In genomic region chr6:152096863-152097496, GRCh38 we compare ENCODE assay signal across 14 cellular contexts.
DNase-seq lines count a peak whose midpoint lies in the region; FAIRE-seq and TF ChIP-seq lines count a peak whose summit lies in the region.
"Had no signal": no experiment of that assay in that cellular context is flagged by ENCODE, and none has a peak within 500 bp of the region (broad histone marks: within the 10 kb centered on the region; RNA-seq: fewer than 3 reads in every experiment).

No MANE protein-coding gene starts in this region.

- H3K79me2 ChIP-seq in ACC112 (ENCODE audit: control insufficient read depth, insufficient read depth, low read length, unreplicated experiment) = no peaks in the 10 kb centered on the region
- no peaks in the 10 kb centered on the region for H3K79me2 ChIP-seq in OCI-LY7 (ENCODE audit: insufficient read depth, low read depth, low read length)

- no peak overlapping the region for H3K4me3 Mint-ChIP-seq in activated T-helper 2 cell treated with anti-CD3 and anti-CD28 coated beads, Interferon-gamma antibody, Interleukin-2, Interleukin-4, amounts not matched to agents 10 μg/mL and 5 μg/mL and 100 μg/mL, durations not matched to agents 14 hours and 24 hours and 36 hours (ENCODE audit: low read depth)
- H3K4me3 Mint-ChIP-seq: activated CD4-positive, alpha-beta T cell treated with anti-CD3 and anti-CD28 coated beads, Interleukin-2, amount 10 ng/mL, durations not matched to agents 7 days and 5 days had no signal

- H4K20me1 ChIP-seq in OCI-LY7 (ENCODE audit: insufficient read depth, low read length) = no peaks in the 10 kb centered on the region

- peaks cover 3% of the 10 kb centered on the region for H3K27me3 Mint-ChIP-seq in activated T-helper 2 cell treated with anti-CD3 and anti-CD28 coated beads, Interferon-gamma antibody, Interleukin-2, Interleukin-4, amounts not matched to agents 10 μg/mL and 5 μg/mL and 100 μg/mL, durations not matched to agents 14 hours and 24 hours and 36 hours (ENCODE audit: low read depth)
- H3K27me3 Mint-ChIP-seq: activated CD4-positive, alpha-beta T cell treated with anti-CD3 and anti-CD28 coated beads, Interleukin-2, amount 10 ng/mL, durations not matched to agents 7 days and 5 days had no signal

- H3K27ac ChIP-seq in ACC112 (ENCODE audit: low read depth, low read length) (peak overlapping the region; percentile 65), OCI-LY7 (ENCODE audit: low read depth, low read length, poor library complexity, severe bottlenecking) (no peak overlapping the region)
- H3K27ac ChIP-seq: BLaER1 treated with 17β-estradiol and CSF1 and Interleukin-3, amounts not matched to agents 10 nM and 100 nM; gastroesophageal sphincter; spleen had no signal

- POLR2A ChIA-PET in OCI-LY7 (lab: Charles Lee) = interaction anchor here (0.6 kb wide), 1 partner anchor 293 kb away, joined by 3 read pairs; no protein-coding TSS in a partner anchor

- peak; percentile 70 for FAIRE-seq in islet of Langerhans (lab: Jason Lieb, UNC)

- no peak for TF ChIP-seq CTCF in OCI-LY7 (conservative IDR thresholded peaks at IDR 0.05; ENCODE audit: low read length)

- intact Hi-C loops in activated T-helper 2 cell treated with anti-CD3 and anti-CD28 coated beads, Interferon-gamma antibody, Interleukin-2, Interleukin-4, amounts not matched to agents 10 μg/mL and 5 μg/mL and 100 μg/mL, durations not matched to agents 14 hours and 24 hours and 36 hours (cut with micrococcal nuclease) = no loop called here
- intact Hi-C loops in OCI-LY7 (cut with micrococcal nuclease; ENCODE audit: unreplicated experiment) = no loop called here

- peaks cover 3% of the 10 kb centered on the region for H3K4me1 Mint-ChIP-seq in activated T-helper 2 cell treated with anti-CD3 and anti-CD28 coated beads, Interferon-gamma antibody, Interleukin-2, Interleukin-4, amounts not matched to agents 10 μg/mL and 5 μg/mL and 100 μg/mL, durations not matched to agents 14 hours and 24 hours and 36 hours (ENCODE audit: low read depth)
- H3K4me1 Mint-ChIP-seq: activated CD4-positive, alpha-beta T cell treated with anti-CD3 and anti-CD28 coated beads, Interleukin-2, amount 10 ng/mL, durations not matched to agents 7 days and 5 days had no signal

- H3K4me1 ChIP-seq in ACC112 (ENCODE audit: control insufficient read depth, insufficient read depth, low read length, unreplicated experiment) (peaks cover 54% of the 10 kb centered on the region), OCI-LY7 (ENCODE audit: insufficient read depth, low read length, poor library complexity, severe bottlenecking) (no peaks in the 10 kb centered on the region)
- H3K4me1 ChIP-seq: gastroesophageal sphincter had no signal

- H3K4me2 ChIP-seq in OCI-LY7 (ENCODE audit: low read length) = no peak overlapping the region

- H2AFZ ChIP-seq in ACC112 (ENCODE audit: low read length, unreplicated experiment) (peak overlapping the region; percentile 31), OCI-LY7 (ENCODE audit: low read length) (no peak overlapping the region)

- no peaks in the 10 kb centered on the region for H3K36me3 Mint-ChIP-seq in activated T-helper 2 cell treated with anti-CD3 and anti-CD28 coated beads, Interferon-gamma antibody, Interleukin-2, Interleukin-4, amounts not matched to agents 10 μg/mL and 5 μg/mL and 100 μg/mL, durations not matched to agents 14 hours and 24 hours and 36 hours (ENCODE audit: low read depth)
- H3K36me3 Mint-ChIP-seq: activated naive CD4-positive, alpha-beta T cell treated with anti-CD3 and anti-CD28 coated beads, Interleukin-2, amount 50 U/mL, for 72 hours had no signal

- DNase-seq in HS-5 (ENCODE audit: low read depth) (peak; percentile 77), astrocyte of the hippocampus (ENCODE audit: low read depth, low spot score) (peak; percentile 32), NCI-H748 treated with DMSO at 0.1 percent for 48 hours (lab: John Stamatoyannopoulos, UW) (no peak), OCI-LY7 (ENCODE audit: low spot score) (no peak)
- DNase-seq in activated CD4-positive, CD25-positive, alpha-beta regulatory T cell treated with anti-CD3 and anti-CD28 coated beads, Interleukin-2, amount 50 U/mL, for 72 hours = no peak
- no peak for DNase-seq in activated T-helper 2 cell treated with anti-CD3 and anti-CD28 coated beads, Interferon-gamma antibody, Interleukin-2, Interleukin-4, amounts not matched to agents 10 μg/mL and 5 μg/mL and 100 μg/mL, durations not matched to agents 14 hours and 24 hours and 36 hours (ENCODE audit: low spot score)
- DNase-seq: activated CD4-positive, alpha-beta T cell treated with anti-CD3 and anti-CD28 coated beads, Interleukin-2, amount 10 ng/mL, durations not matched to agents 7 days and 5 days; NCI-H2029 treated with DMSO at 0.1 percent for 48 hours; spleen had no signal

- no peaks in the 10 kb centered on the region for H3K27me3 ChIP-seq in ACC112 (ENCODE audit: insufficient read depth, low read length)
- H3K27me3 ChIP-seq: BLaER1 treated with 17β-estradiol and CSF1 and Interleukin-3, amounts not matched to agents 10 nM and 100 nM; gastroesophageal sphincter; spleen had no signal

- CTCF ChIA-PET in OCI-LY7 (lab: Charles Lee; ENCODE audit: unreplicated experiment) = no interaction called here

- H3K9me3 Mint-ChIP-seq in activated T-helper 2 cell treated with anti-CD3 and anti-CD28 coated beads, Interferon-gamma antibody, Interleukin-2, Interleukin-4, amounts not matched to agents 10 μg/mL and 5 μg/mL and 100 μg/mL, durations not matched to agents 14 hours and 24 hours and 36 hours = no peaks in the 10 kb centered on the region
- H3K9me3 Mint-ChIP-seq: activated CD4-positive, alpha-beta T cell treated with anti-CD3 and anti-CD28 coated beads, Interleukin-2, amount 10 ng/mL, durations not matched to agents 7 days and 5 days; activated naive CD4-positive, alpha-beta T cell treated with anti-CD3 and anti-CD28 coated beads, Interleukin-2, amount 50 U/mL, for 72 hours had no signal

- no TSS peak for BruUV-seq in OCI-LY7 (replicated peaks; lab: Mats Ljungman, UMichigan)

- H3K36me3 ChIP-seq in ACC112 (ENCODE audit: insufficient read depth, low read length) (no peaks in the 10 kb centered on the region), OCI-LY7 (ENCODE audit: insufficient read depth, low read length) (no peaks in the 10 kb centered on the region)
- H3K36me3 ChIP-seq: gastroesophageal sphincter, spleen had no signal

- H3K27ac Mint-ChIP-seq in activated T-helper 2 cell treated with anti-CD3 and anti-CD28 coated beads, Interferon-gamma antibody, Interleukin-2, Interleukin-4, amounts not matched to agents 10 μg/mL and 5 μg/mL and 100 μg/mL, durations not matched to agents 14 hours and 24 hours and 36 hours = no peak overlapping the region
- H3K27ac Mint-ChIP-seq: activated CD4-positive, alpha-beta T cell treated with anti-CD3 and anti-CD28 coated beads, Interleukin-2, amount 10 ng/mL, durations not matched to agents 7 days and 5 days; activated naive CD4-positive, alpha-beta T cell treated with anti-CD3 and anti-CD28 coated beads, Interleukin-2, amount 50 U/mL, for 72 hours had no signal

- H3K4me3 ChIP-seq in ACC112 (ENCODE audit: low read depth, low read length) (no peak overlapping the region), OCI-LY7 (ENCODE audit: low read depth, low read length, poor library complexity, severe bottlenecking) (no peak overlapping the region)
- H3K4me3 ChIP-seq: BLaER1 treated with 17β-estradiol and CSF1 and Interleukin-3, amounts not matched to agents 10 nM and 100 nM; gastroesophageal sphincter; spleen had no signal

- no peaks in the 10 kb centered on the region for H3K9me3 ChIP-seq in OCI-LY7 (ENCODE audit: low read length)
- H3K9me3 ChIP-seq: gastroesophageal sphincter, spleen had no signal

- no peaks in the 10 kb centered on the region; the same call in 1 of the 2 replicates for H3K9me2 ChIP-seq in OCI-LY7 (ENCODE audit: insufficient read depth, low read length)

Comparison
In these comparisons a context has a peak if more than half of its experiments do, and no peak if none do; other contexts are left out.
1. DNase-seq: peak in HS-5 (single experiment) and astrocyte of the hippocampus (single experiment); none in NCI-H748 treated with DMSO at 0.1 percent for 48 hours (single experiment), activated CD4-positive, CD25-positive, alpha-beta regulatory T cell treated with anti-CD3 and anti-CD28 coated beads, Interleukin-2, amount 50 U/mL, for 72 hours (single experiment), activated T-helper 2 cell treated with anti-CD3 and anti-CD28 coated beads, Interferon-gamma antibody, Interleukin-2, Interleukin-4, amounts not matched to agents 10 μg/mL and 5 μg/mL and 100 μg/mL, durations not matched to agents 14 hours and 24 hours and 36 hours (single experiment) and OCI-LY7 (single experiment).